ENCODE assay signal across 20 cellular contexts in genomic region chr6:169972736-169973135, GRCh38.
DNase-seq lines count a peak whose midpoint lies in the region; ATAC-seq and TF ChIP-seq lines count a peak whose summit lies in the region.
"Had no signal": no experiment of that assay in that cellular context is flagged by ENCODE, and none has a peak within 500 bp of the region (broad histone marks: within the 10 kb centered on the region; RNA-seq: fewer than 3 reads in every experiment).

No MANE protein-coding gene starts in this region.

- H3K9me3 Mint-ChIP-seq in activated T-cell treated with anti-CD3 and anti-CD28 coated beads, Interleukin-2, amount 50 U/mL, for 72 hours = no peaks in the 10 kb centered on the region
- no peaks in the 10 kb centered on the region for H3K9me3 Mint-ChIP-seq in endothelial cell (ENCODE audit: unreplicated experiment)
- H3K9me3 Mint-ChIP-seq in osteocyte (ENCODE audit: unreplicated experiment) = peaks cover 4% of the 10 kb centered on the region
- H3K9me3 Mint-ChIP-seq in type B pancreatic cell = no peaks in the 10 kb centered on the region
- H3K9me3 Mint-ChIP-seq: CD8-positive, alpha-beta memory T cell had no signal

- no peak for TF ChIP-seq CTCF in endothelial cell (IDR thresholded peaks at IDR 0.05; ENCODE audit: unreplicated experiment)
- TF ChIP-seq CTCF in osteocyte (IDR thresholded peaks at IDR 0.05) = no peak
- no peak for TF ChIP-seq CTCF in type B pancreatic cell (conservative IDR thresholded peaks at IDR 0.05)
- no peak for TF ChIP-seq CTCF in upper lobe of left lung (IDR thresholded peaks at IDR 0.05)

- TF ChIP-seq POLR2A in upper lobe of left lung (IDR thresholded peaks at IDR 0.05) = no peak

- H3K4me1 ChIP-seq in upper lobe of left lung = peaks cover 9 to 20% (median 12%) of the 10 kb centered on the region in 4 donors
- H3K4me1 ChIP-seq: A549 had no signal

- H3K27ac Mint-ChIP-seq in activated T-cell treated with anti-CD3 and anti-CD28 coated beads, Interleukin-2, amount 50 U/mL, for 72 hours = no peak overlapping the region
- H3K27ac Mint-ChIP-seq in endothelial cell (ENCODE audit: unreplicated experiment) (no peak overlapping the region), osteocyte (ENCODE audit: unreplicated experiment) (no peak overlapping the region), type B pancreatic cell (no peak overlapping the region)
- H3K27ac Mint-ChIP-seq: CD8-positive, alpha-beta memory T cell; GM23338; HFFc6 had no signal

- TF ChIP-seq EP300 in upper lobe of left lung (IDR thresholded peaks at IDR 0.05) = no peak

- peaks cover 4% of the 10 kb centered on the region for H3K27me3 Mint-ChIP-seq in activated T-cell treated with anti-CD3 and anti-CD28 coated beads, Interleukin-2, amount 50 U/mL, for 72 hours (ENCODE audit: low read depth)
- peaks cover 14% of the 10 kb centered on the region for H3K27me3 Mint-ChIP-seq in endothelial cell (ENCODE audit: unreplicated experiment)
- H3K27me3 Mint-ChIP-seq in osteocyte (ENCODE audit: unreplicated experiment) = no peaks in the 10 kb centered on the region
- H3K27me3 Mint-ChIP-seq in type B pancreatic cell = peaks cover 6% of the 10 kb centered on the region

- H3K4me1 Mint-ChIP-seq in activated T-cell treated with anti-CD3 and anti-CD28 coated beads, Interleukin-2, amount 50 U/mL, for 72 hours (ENCODE audit: low read depth) = peaks cover under 1% of the 10 kb centered on the region
- no peaks in the 10 kb centered on the region for H3K4me1 Mint-ChIP-seq in endothelial cell (ENCODE audit: unreplicated experiment)
- H3K4me1 Mint-ChIP-seq in osteocyte (ENCODE audit: unreplicated experiment) = no peaks in the 10 kb centered on the region
- H3K4me1 Mint-ChIP-seq in type B pancreatic cell (ENCODE audit: unreplicated experiment) = peaks cover 4% of the 10 kb centered on the region
- H3K4me1 Mint-ChIP-seq: CD8-positive, alpha-beta memory T cell had no signal

- no peak for ATAC-seq in activated T-cell treated with anti-CD3 and anti-CD28 coated beads, Interleukin-2, amount 50 U/mL, for 72 hours (replicated peaks in 1 of 2)
- ATAC-seq in GM21390 (IDR thresholded peaks at IDR 0.05; ENCODE audit: unreplicated experiment) (no peak), upper lobe of left lung (ENCODE audit: low FRiP score in 2 of 2) (no peak)
- ATAC-seq: A549, GM23338 had no signal

- 69 to 83% methylated on average over 1 to 2 of the region's 2 CpGs for WGBS in upper lobe of left lung, 2 donors

- H3K4me3 ChIP-seq in upper lobe of left lung = no peak overlapping the region
- H3K4me3 ChIP-seq: A549; BLaER1 treated with 17β-estradiol and CSF1 and Interleukin-3, amounts not matched to agents 10 nM and 100 nM; GM23338 had no signal

- H3K36me3 ChIP-seq in upper lobe of left lung = no peaks in the 10 kb centered on the region
- H3K36me3 ChIP-seq: BLaER1 treated with 17β-estradiol and CSF1 and Interleukin-3, amounts not matched to agents 10 nM and 100 nM had no signal

- H3K27ac ChIP-seq in upper lobe of left lung = no peak overlapping the region
- H3K27ac ChIP-seq: A549; BLaER1 treated with 17β-estradiol and CSF1 and Interleukin-3, amounts not matched to agents 10 nM and 100 nM had no signal

- H3K9me3 ChIP-seq in upper lobe of left lung = no peaks in the 10 kb centered on the region
- H3K9me3 ChIP-seq: A549; BLaER1 treated with 17β-estradiol and CSF1 and Interleukin-3, amounts not matched to agents 10 nM and 100 nM had no signal

- H3K36me3 Mint-ChIP-seq in activated T-cell treated with anti-CD3 and anti-CD28 coated beads, Interleukin-2, amount 50 U/mL, for 72 hours (ENCODE audit: insufficient read depth in 2 of 2) = no peaks in the 10 kb centered on the region
- no peaks in the 10 kb centered on the region for H3K36me3 Mint-ChIP-seq in endothelial cell (ENCODE audit: low read depth, unreplicated experiment)
- no peaks in the 10 kb centered on the region for H3K36me3 Mint-ChIP-seq in osteocyte (ENCODE audit: unreplicated experiment)
- no peaks in the 10 kb centered on the region for H3K36me3 Mint-ChIP-seq in type B pancreatic cell
- H3K36me3 Mint-ChIP-seq: CD8-positive, alpha-beta memory T cell had no signal

- peak; percentile 8 for DNase-seq in activated T-cell treated with anti-CD3 and anti-CD28 coated beads, Interleukin-2, amount 50 U/mL, for 1 hour
- DNase-seq in activated T-cell treated with anti-CD3 and anti-CD28 coated beads, Interleukin-2, amount 50 U/mL, for 72 hours = no peak
- no peak for DNase-seq in endothelial cell (ENCODE audit: low spot score)
- peak; percentile 69 for DNase-seq in osteocyte (ENCODE audit: extremely low spot score, unreplicated experiment)
- peak; percentile 55 for DNase-seq in type B pancreatic cell (ENCODE audit: extremely low spot score, unreplicated experiment)
- DNase-seq in cerebellar nuclear complex (lab: John Stamatoyannopoulos, UW) = no peak
- DNase-seq in upper lobe of left lung = no peak
- DNase-seq: DMS79 treated with DMSO at 0.1 percent for 48 hours, HFFc6, KBM-7, NCI-H1417 treated with DMSO at 0.1 percent for 48 hours, NCI-H1930, NCI-H748 treated with DMSO at 0.1 percent for 48 hours, OCI-M1, RPMI8226 had no signal

- H3K27me3 ChIP-seq in upper lobe of left lung = no peaks in the 10 kb centered on the region

- H3K4me3 Mint-ChIP-seq in activated T-cell treated with anti-CD3 and anti-CD28 coated beads, Interleukin-2, amount 50 U/mL, for 72 hours = no peak overlapping the region
- H3K4me3 Mint-ChIP-seq in endothelial cell (ENCODE audit: unreplicated experiment) = peak overlapping the region; percentile 56
- H3K4me3 Mint-ChIP-seq in osteocyte (ENCODE audit: unreplicated experiment) = no peak overlapping the region
- no peak overlapping the region for H3K4me3 Mint-ChIP-seq in type B pancreatic cell
- H3K4me3 Mint-ChIP-seq: CD8-positive, alpha-beta memory T cell; GM23338; HFFc6 had no signal

Comparison
In these comparisons a context has a peak if more than half of its experiments do, and no peak if none do; other contexts are left out.
1. DNase-seq: peak in activated T-cell treated with anti-CD3 and anti-CD28 coated beads, Interleukin-2, amount 50 U/mL, for 1 hour (single experiment), osteocyte (single experiment) and type B pancreatic cell (single experiment); none in activated T-cell treated with anti-CD3 and anti-CD28 coated beads, Interleukin-2, amount 50 U/mL, for 72 hours (0 of 2), endothelial cell (single experiment), cerebellar nuclear complex (0 of 2) and upper lobe of left lung (0 of 2).